19 cellular contexts compared by ENCODE assay signal in the genomic region with DNA sequence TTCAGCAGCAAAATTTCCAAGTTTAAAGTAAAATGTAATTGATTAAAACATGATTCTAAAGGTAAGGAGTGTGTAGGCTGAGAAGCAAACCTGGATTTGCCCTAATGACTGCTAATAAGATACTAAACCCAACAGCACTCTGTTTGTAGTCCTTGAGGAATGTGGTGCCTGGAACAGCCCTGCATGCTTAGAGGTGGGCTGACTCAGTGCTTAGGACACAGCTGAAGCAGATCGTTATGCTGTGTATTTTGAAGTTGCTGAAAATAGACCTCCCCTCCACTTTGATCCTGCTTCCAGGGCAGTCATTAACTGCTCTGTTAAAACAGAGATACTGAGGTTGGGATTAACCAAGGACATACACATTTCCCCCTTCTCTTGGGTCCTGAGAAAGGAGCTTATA.
A peak's percentile ranks its signal among the peaks of the same experiment; 100 is the strongest.
DNase-seq lines count a peak whose midpoint lies in the region; ATAC-seq, FAIRE-seq and TF ChIP-seq lines count a peak whose summit lies in the region.
"Had no signal": no experiment of that assay in that cellular context is flagged by ENCODE, and none has a peak within 500 bp of the region (broad histone marks: within the 10 kb centered on the region; RNA-seq: fewer than 3 reads in every experiment).

No MANE protein-coding gene starts in this region.

- H2BK20ac ChIP-seq in H1 (ENCODE audit: low read length), result no peak overlapping the region

- ATAC-seq in left lung, result peak; percentile 19
- ATAC-seq: PC-3 had no signal

- H3K4me1 Mint-ChIP-seq in CD4-positive, alpha-beta memory T cell, result no peaks in the 10 kb centered on the region
- H3K4me1 Mint-ChIP-seq: B cell; CD4-positive, CD25-positive, alpha-beta regulatory T cell had no signal

- H2BK120ac ChIP-seq in H1 (replicated peaks; ENCODE audit: low read depth, low read length), result no peak overlapping the region

- H3K4ac ChIP-seq in H1 (replicated peaks; ENCODE audit: insufficient read length, low read depth, low read length), result no peak overlapping the region

- H3K27ac ChIP-seq in HUES6 (ENCODE audit: low read depth, low read length) (no peak overlapping the region), H1 (ENCODE audit: low read depth, low read length) (no peak overlapping the region), left lung (no peak overlapping the region), tibial nerve (no peak overlapping the region)
- H3K27ac ChIP-seq in CD4-positive, alpha-beta memory T cell (ENCODE audit: low read depth, low read length), result no peak overlapping the region
- H3K27ac ChIP-seq: SK-N-MC had no signal

- H3K36me3 ChIP-seq in HUES6 (ENCODE audit: control insufficient read depth, insufficient read depth, low read length) (no peaks in the 10 kb centered on the region), H1 (ENCODE audit: control insufficient read depth in 2 of 4, insufficient read depth in 4 of 4, low read length in 3 of 4) (no peaks in the 10 kb centered on the region), left lung (no peaks in the 10 kb centered on the region), tibial nerve (no peaks in the 10 kb centered on the region)
- H3K36me3 ChIP-seq in CD4-positive, alpha-beta memory T cell (ENCODE audit: insufficient read depth, low read length), result no peaks in the 10 kb centered on the region

- H3K23ac ChIP-seq in H1 (ENCODE audit: insufficient read length), result no peak overlapping the region

- H3K27ac Mint-ChIP-seq in CD4-positive, alpha-beta memory T cell, result no peak overlapping the region
- H3K27ac Mint-ChIP-seq: B cell; CD4-positive, CD25-positive, alpha-beta regulatory T cell had no signal

- H4K20me1 ChIP-seq in H1 (replicated peaks in 1 of 2; ENCODE audit: control insufficient read depth in 1 of 2, insufficient read depth in 2 of 2, low read length in 2 of 2), result no peaks in the 10 kb centered on the region

- no peak overlapping the region for H3K4me3 ChIP-seq in HUES6 (ENCODE audit: low read depth, low read length)
- H3K4me3 ChIP-seq in H1 (ENCODE audit: extremely low read depth in 1 of 4, insufficient read depth in 2 of 4, low read depth in 3 of 4, low read length in 4 of 4), result no peak overlapping the region
- no peak overlapping the region for H3K4me3 ChIP-seq in left lung
- no peak overlapping the region for H3K4me3 ChIP-seq in tibial nerve
- H3K4me3 ChIP-seq in CD4-positive, alpha-beta memory T cell (ENCODE audit: low read length in 2 of 2), result no peak overlapping the region
- H3K4me3 ChIP-seq: SK-N-MC had no signal

- H3K27me3 Mint-ChIP-seq in CD4-positive, alpha-beta memory T cell, result no peaks in the 10 kb centered on the region
- H3K27me3 Mint-ChIP-seq: B cell; CD4-positive, CD25-positive, alpha-beta regulatory T cell had no signal

- H3K27me3 ChIP-seq in HUES6 (ENCODE audit: control insufficient read depth, insufficient read depth, low read length), result no peaks in the 10 kb centered on the region
- H3K27me3 ChIP-seq in H1 (replicated peaks in 1 of 4; ENCODE audit: control insufficient read depth in 3 of 4, extremely low read depth in 1 of 4, insufficient read depth in 3 of 4, low read length in 3 of 4), result no peaks in the 10 kb centered on the region
- H3K27me3 ChIP-seq in left lung, result no peaks in the 10 kb centered on the region
- no peaks in the 10 kb centered on the region for H3K27me3 ChIP-seq in tibial nerve
- no peaks in the 10 kb centered on the region for H3K27me3 ChIP-seq in CD4-positive, alpha-beta memory T cell (ENCODE audit: insufficient read depth, low read length)

- no peak overlapping the region for H4K8ac ChIP-seq in H1 (ENCODE audit: extremely low read depth, insufficient read depth, low read length)

- no peaks in the 10 kb centered on the region for H3K79me2 ChIP-seq in H1 (ENCODE audit: control insufficient read depth in 1 of 2, insufficient read depth in 2 of 2, low read length in 2 of 2)

- no peak overlapping the region for H2BK5ac ChIP-seq in H1 (ENCODE audit: low read depth, low read length)

- peaks cover 8% of the 10 kb centered on the region; the same call in 1 of the 2 replicates for H3K4me1 ChIP-seq in HUES6 (ENCODE audit: control insufficient read depth, insufficient read depth, low read length)
- no peaks in the 10 kb centered on the region for H3K4me1 ChIP-seq in H1 (replicated peaks in 1 of 4; ENCODE audit: control insufficient read depth in 3 of 4, insufficient read depth in 4 of 4, low read length in 3 of 4)
- H3K4me1 ChIP-seq in left lung, result no peaks in the 10 kb centered on the region
- H3K4me1 ChIP-seq in tibial nerve, result no peaks in the 10 kb centered on the region
- H3K4me1 ChIP-seq in CD4-positive, alpha-beta memory T cell (ENCODE audit: insufficient read depth, low read length), result no peaks in the 10 kb centered on the region

- TF ChIP-seq CTCF in H1 (IDR thresholded peaks at IDR 0.05; ENCODE audit: control extremely low read depth in 1 of 3, insufficient read depth in 1 of 3, low read depth in 1 of 3, low read length in 3 of 3), result no peak
- no peak for TF ChIP-seq CTCF in left lung (IDR thresholded peaks at IDR 0.05)
- no peak for TF ChIP-seq CTCF in tibial nerve (IDR thresholded peaks at IDR 0.05)

- H2AFZ ChIP-seq in H1 (ENCODE audit: low read length), result 0 out of 2 replicates have a peak overlapping the region, but pooled peaks have one; percentile 64

- no peak overlapping the region for H3K14ac ChIP-seq in H1 (ENCODE audit: insufficient read length)

- DNase-seq in H1 (ENCODE audit: low read depth in 1 of 2, low spot score in 2 of 2), result no peak
- DNase-seq in left lung, result no peak
- peak; percentile 47 for DNase-seq in urothelium cell line (ENCODE audit: low spot score)
- DNase-seq in tibial nerve (ENCODE audit: low spot score in 2 of 2), result no peak
- DNase-seq in NCI-H446 treated with DMSO at 0.1 percent for 48 hours (lab: John Stamatoyannopoulos, UW), result no peak
- DNase-seq in CD4-positive, alpha-beta memory T cell, result no peak
- DNase-seq: CD4-positive, CD25-positive, alpha-beta regulatory T cell; EL; NCI-H1417 treated with DMSO at 0.1 percent for 48 hours; NCI-H1930; NCI-H2171; NCI-H446; NCI-H82; PC-3 had no signal

- H4K91ac ChIP-seq in H1 (replicated peaks; ENCODE audit: insufficient read length, low read length), result no peak overlapping the region

- WGBS in H1 (ENCODE audit: extremely low coverage in 1 of 2, insufficient coverage in 1 of 2, insufficient read length in 1 of 2, insufficient replicate concordance in 2 of 2, low coverage in 1 of 2, low lambda C conversion rate in 2 of 2, missing lambda C conversion rate in 1 of 2), 2 experiments, result 86% methylated on average over 1 of the region's 1 CpG; no CpG with 5 or more reads in 1 of the 2 experiments
- 17% methylated on average over 1 of the region's 1 CpG for WGBS in tibial nerve, 2 donors

- H3K18ac ChIP-seq in H1 (ENCODE audit: extremely low read depth, low read length), result no peak overlapping the region

- no peak overlapping the region for H4K5ac ChIP-seq in H1 (ENCODE audit: insufficient read length, low read depth, low read length)

- no peak overlapping the region for H2BK15ac ChIP-seq in H1 (ENCODE audit: low read length)

- no peaks in the 10 kb centered on the region for H3K23me2 ChIP-seq in H1 (ENCODE audit: low read depth, low read length)

- no peaks in the 10 kb centered on the region for H3K79me1 ChIP-seq in H1 (ENCODE audit: low read depth, low read length)

- no peak overlapping the region for H3K4me2 ChIP-seq in H1 (ENCODE audit: insufficient read depth in 1 of 2, low read depth in 2 of 2, low read length in 2 of 2)

- no peak overlapping the region for H3K56ac ChIP-seq in H1 (replicated peaks; ENCODE audit: insufficient read length, low read depth, low read length)

- peaks cover 0 to 4% (median 0%) of the 10 kb centered on the region in 8 donors for H3K9me3 Mint-ChIP-seq in CD4-positive, alpha-beta memory T cell

- no peaks in the 10 kb centered on the region for H3K36me3 Mint-ChIP-seq in CD4-positive, alpha-beta memory T cell
- H3K36me3 Mint-ChIP-seq: CD4-positive, CD25-positive, alpha-beta regulatory T cell had no signal

- CTCF ChIA-PET in H1 (lab: Charles Lee; ENCODE audit: partially characterized antibody), result no interaction called here
- CTCF ChIA-PET in CD4-positive, alpha-beta memory T cell (lab: Charles Lee; ENCODE audit: partially characterized antibody), result interaction anchor here (0.9 kb wide), 1 partner anchor 26 kb away, joined by 3 read pairs; no protein-coding TSS in a partner anchor

- no peak for FAIRE-seq in H1 (lab: Jason Lieb, UNC)
- FAIRE-seq in urothelium cell line (lab: Jason Lieb, UNC), result no peak
- FAIRE-seq: H54, HTR-8/SVneo had no signal

- no peaks in the 10 kb centered on the region for H3K9me3 ChIP-seq in HUES6 (ENCODE audit: control insufficient read depth, insufficient read depth, low read depth, low read length)
- H3K9me3 ChIP-seq in H1 (ENCODE audit: insufficient read depth in 2 of 2, low read depth in 1 of 2, low read length in 1 of 2), result no peaks in the 10 kb centered on the region
- H3K9me3 ChIP-seq in left lung, result no peaks in the 10 kb centered on the region
- H3K9me3 ChIP-seq in tibial nerve, result no peaks in the 10 kb centered on the region
- H3K9me3 ChIP-seq in CD4-positive, alpha-beta memory T cell (ENCODE audit: control insufficient read depth in 1 of 2, low read length in 2 of 2), result no peaks in the 10 kb centered on the region

- POLR2A ChIA-PET in H1 (lab: Charles Lee; ENCODE audit: partially characterized antibody), result no interaction called here
- POLR2A ChIA-PET in CD4-positive, alpha-beta memory T cell (lab: Charles Lee; ENCODE audit: partially characterized antibody), result no interaction called here

- no peak for TF ChIP-seq POLR2A in H1 (IDR thresholded peaks at IDR 0.05; ENCODE audit: control extremely low read depth in 1 of 2, low read depth in 2 of 2, low read length in 2 of 2)
- no peak for TF ChIP-seq POLR2A in tibial nerve (IDR thresholded peaks at IDR 0.05)

- TF ChIP-seq EP300 in H1 (IDR thresholded peaks at IDR 0.05; ENCODE audit: borderline replicate concordance in 1 of 2, low read depth in 2 of 2, low read length in 2 of 2) (no peak), tibial nerve (IDR thresholded peaks at IDR 0.05) (no peak)

- H2BK12ac ChIP-seq in H1 (ENCODE audit: low read depth, low read length), result no peak overlapping the region

- no peak for TF ChIP-seq RAD21 in H1 (IDR thresholded peaks at IDR 0.05 in 1 of 2, conservative IDR thresholded peaks at IDR 0.05 in 1 of 2; ENCODE audit: low read depth in 2 of 2, low read length in 2 of 2)

- H3K9ac ChIP-seq in HUES6 (ENCODE audit: low read length), result peak overlapping the region; percentile 2
- H3K9ac ChIP-seq in H1 (replicated peaks in 1 of 4; ENCODE audit: extremely low read depth in 1 of 4, low read depth in 3 of 4, low read length in 3 of 4), result no peak overlapping the region

- H2AK5ac ChIP-seq in H1 (ENCODE audit: low read depth, low read length), result no peak overlapping the region

- intact Hi-C loops in left lung (cut with DNase I), result no loop called here
- intact Hi-C loops in CD4-positive, alpha-beta memory T cell (cut with micrococcal nuclease), result no loop called here

- no peak overlapping the region for H3K4me3 Mint-ChIP-seq in CD4-positive, alpha-beta memory T cell
- H3K4me3 Mint-ChIP-seq: B cell; CD4-positive, CD25-positive, alpha-beta regulatory T cell had no signal

TF ChIP-seq in H1, 55 proteins besides CTCF, POLR2A, EP300 and RAD21 (continues in another document):
- no peak for TF ChIP-seq RXRA (IDR thresholded peaks at IDR 0.05; ENCODE audit: insufficient read depth, low read depth, low read length)
